In the genomic region with DNA sequence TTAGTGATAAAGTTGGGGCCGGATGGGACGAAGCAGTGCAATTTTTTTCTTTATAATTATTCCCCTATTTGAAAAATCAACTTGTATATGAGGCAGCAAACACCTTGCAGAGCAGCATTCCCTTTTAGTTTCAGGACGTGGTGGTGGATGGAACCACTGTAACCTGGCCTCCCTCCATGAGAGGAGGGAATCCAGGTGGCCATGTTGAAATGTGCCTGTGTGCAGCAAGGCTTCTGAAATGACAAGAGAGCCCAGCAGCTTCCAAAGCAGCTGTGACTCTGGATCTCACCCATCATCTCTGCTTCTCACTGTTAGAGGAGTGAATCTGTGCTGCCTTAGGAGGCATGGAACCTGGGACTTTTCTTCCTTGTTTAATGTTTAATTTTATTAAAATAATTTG, we compare ENCODE assay signal across 18 cellular contexts. TPM values are rescaled to one million over a fixed set of nuclear protein-coding genes. Genes with fewer than 3 reads are reported as not detected.
A peak's percentile ranks its signal among the peaks of the same experiment; 100 is the strongest.
DNase-seq lines count a peak whose midpoint lies in the region; ATAC-seq and TF ChIP-seq lines count a peak whose summit lies in the region.
"Had no signal": no experiment of that assay in that cellular context is flagged by ENCODE, and none has a peak within 500 bp of the region (broad histone marks: within the 10 kb centered on the region; RNA-seq: fewer than 3 reads in every experiment).

No MANE protein-coding gene starts in this region.

- H3K27me3 Mint-ChIP-seq in Caco-2 (ENCODE audit: insufficient read depth, unreplicated experiment) = no peaks in the 10 kb centered on the region
- H3K27me3 Mint-ChIP-seq: activated naive CD4-positive, alpha-beta T cell treated with anti-CD3 and anti-CD28 coated beads, Interleukin-2, amount 50 U/mL, for 24 hours; stimulated activated naive CD8-positive, alpha-beta T cell treated with anti-CD3 and anti-CD28 coated beads, Interleukin-15, amount 100 ng/mL, for 72 hours had no signal

- ATAC-seq in Right ventricle myocardium superior (ENCODE audit: poor library complexity) (peak; percentile 67), GM18909 (IDR thresholded peaks at IDR 0.05; ENCODE audit: poor library complexity, unreplicated experiment) (no peak), GM19023 (IDR thresholded peaks at IDR 0.05; ENCODE audit: unreplicated experiment) (no peak)
- ATAC-seq: esophagus mucosa had no signal

- H3K27ac Mint-ChIP-seq in Caco-2 (ENCODE audit: unreplicated experiment) = peak overlapping the region; percentile 33
- H3K27ac Mint-ChIP-seq: activated naive CD4-positive, alpha-beta T cell treated with anti-CD3 and anti-CD28 coated beads, Interleukin-2, amount 50 U/mL, for 24 hours had no signal

- H3K4me1 ChIP-seq in Caco-2 (no peaks in the 10 kb centered on the region), smooth muscle cell (ENCODE audit: low read depth) (no peaks in the 10 kb centered on the region)

- no peak overlapping the region for H3K4me3 Mint-ChIP-seq in Caco-2 (ENCODE audit: unreplicated experiment)
- H3K4me3 Mint-ChIP-seq: activated naive CD4-positive, alpha-beta T cell treated with anti-CD3 and anti-CD28 coated beads, Interleukin-2, amount 50 U/mL, for 24 hours; stimulated activated naive CD8-positive, alpha-beta T cell treated with anti-CD3 and anti-CD28 coated beads, Interleukin-15, amount 100 ng/mL, for 72 hours had no signal

- WGBS in smooth muscle cell (ENCODE audit: low lambda C conversion rate) = 85% methylated on average over 3 of the region's 3 CpGs

- POLR2A ChIA-PET in Caco-2 (lab: Charles Lee) = no interaction called here

- H3K36me3 Mint-ChIP-seq in Caco-2 (ENCODE audit: insufficient read depth, unreplicated experiment) = no peaks in the 10 kb centered on the region
- H3K36me3 Mint-ChIP-seq: activated naive CD4-positive, alpha-beta T cell treated with anti-CD3 and anti-CD28 coated beads, Interleukin-2, amount 50 U/mL, for 24 hours had no signal

- CTCF ChIA-PET in Caco-2 (lab: Charles Lee) = no interaction called here

- H3K9me3 ChIP-seq in Caco-2 (no peaks in the 10 kb centered on the region), smooth muscle cell (replicated peaks; ENCODE audit: low read depth) (no peaks in the 10 kb centered on the region)

- no peaks in the 10 kb centered on the region for H3K9me3 Mint-ChIP-seq in Caco-2 (ENCODE audit: unreplicated experiment)
- H3K9me3 Mint-ChIP-seq: activated naive CD4-positive, alpha-beta T cell treated with anti-CD3 and anti-CD28 coated beads, Interleukin-2, amount 50 U/mL, for 24 hours; stimulated activated naive CD8-positive, alpha-beta T cell treated with anti-CD3 and anti-CD28 coated beads, Interleukin-15, amount 100 ng/mL, for 72 hours had no signal

- H3K4me2 ChIP-seq in smooth muscle cell = no peak overlapping the region

- no peak overlapping the region for H3K27ac ChIP-seq in smooth muscle cell (ENCODE audit: low read depth)
- no peak overlapping the region for H3K27ac ChIP-seq in brain microvascular endothelial cell
- H3K27ac ChIP-seq: HL-60 had no signal

- no peaks in the 10 kb centered on the region for H3K79me2 ChIP-seq in smooth muscle cell (ENCODE audit: low read depth)

- no peak overlapping the region for H2AFZ ChIP-seq in smooth muscle cell (ENCODE audit: low read depth)

- no peak for DNase-seq in Caco-2
- peak; percentile 74 for DNase-seq in NCI-H2029 treated with DMSO at 0.1 percent for 48 hours (lab: John Stamatoyannopoulos, UW)
- no peak for DNase-seq in Right ventricle myocardium superior
- peak; percentile 73 for DNase-seq in pons (ENCODE audit: low spot score)
- no peak for DNase-seq in smooth muscle cell (lab: John Stamatoyannopoulos, UW; ENCODE audit: unreplicated experiment)
- no peak for DNase-seq in brain microvascular endothelial cell
- DNase-seq: activated T-cell treated with anti-CD3 and anti-CD28 coated beads, Interleukin-2, amount 50 U/mL, for 1 hour; dermis blood vessel endothelial cell; H7; KBM-7; NCI-H345; NK-92 treated with Interleukin-12 subunit alpha and Interleukin-12 subunit beta, amount 100 ng/mL, for 24 hours; stimulated activated naive CD8-positive, alpha-beta T cell treated with anti-CD3 and anti-CD28 coated beads, Interleukin-15, amount 100 ng/mL, for 72 hours had no signal

- no peaks in the 10 kb centered on the region for H3K4me1 Mint-ChIP-seq in Caco-2 (ENCODE audit: low read depth, unreplicated experiment)
- H3K4me1 Mint-ChIP-seq: activated naive CD4-positive, alpha-beta T cell treated with anti-CD3 and anti-CD28 coated beads, Interleukin-2, amount 50 U/mL, for 24 hours had no signal

- H3K27me3 ChIP-seq in Caco-2 (replicated peaks; ENCODE audit: control insufficient read depth, insufficient read depth, low read length) (no peaks in the 10 kb centered on the region), smooth muscle cell (ENCODE audit: low read depth) (no peaks in the 10 kb centered on the region), brain microvascular endothelial cell (replicated peaks) (no peaks in the 10 kb centered on the region)

- no TSS peak for BruUV-seq in Caco-2 (replicated peaks; lab: Mats Ljungman, UMichigan)

- no peaks in the 10 kb centered on the region for H4K20me1 ChIP-seq in smooth muscle cell (ENCODE audit: low read depth)

- H3K9ac ChIP-seq in smooth muscle cell (ENCODE audit: low read depth) = no peak overlapping the region

- H3K4me3 ChIP-seq in Caco-2 (ENCODE audit: low read depth, low read length) (no peak overlapping the region), smooth muscle cell (no peak overlapping the region), brain microvascular endothelial cell (ENCODE audit: low read depth, low read length) (no peak overlapping the region)

- intact Hi-C loops in Caco-2 (cut with micrococcal nuclease; ENCODE audit: unreplicated experiment) = no loop called here
- intact Hi-C loops in Right ventricle myocardium superior (cut with DNase I) = loop anchor here (5.0 to 10.0 kb wide), 2 partner anchors 42 to 50 kb away; a partner anchor contains a TSS

- TF ChIP-seq CTCF in Caco-2 (IDR thresholded peaks at IDR 0.05; ENCODE audit: insufficient read depth in 1 of 2, low read depth in 1 of 2, low read length in 1 of 2, severe bottlenecking in 1 of 2, unreplicated experiment in 1 of 2) (no peak), smooth muscle cell (IDR thresholded peaks at IDR 0.05; ENCODE audit: borderline replicate concordance, insufficient read depth, poor library complexity, severe bottlenecking) (no peak), brain microvascular endothelial cell (IDR thresholded peaks at IDR 0.05; ENCODE audit: low read depth, low read length, missing control alignments) (no peak)

- no peaks in the 10 kb centered on the region for H3F3A ChIP-seq in smooth muscle cell (ENCODE audit: low read depth)

- in situ Hi-C loops in brain microvascular endothelial cell (cut with HindIII; ENCODE audit: low pct_ligation_motif_present, low sequenced_read_pairs) = no loop called here

- H3K36me3 ChIP-seq in Caco-2 (ENCODE audit: control insufficient read depth, insufficient read depth, low read length) (no peaks in the 10 kb centered on the region), smooth muscle cell (ENCODE audit: low read depth) (no peaks in the 10 kb centered on the region), brain microvascular endothelial cell (replicated peaks) (no peaks in the 10 kb centered on the region)

RNA-seq across cellular contexts. Expression of a gene that starts 42.3 kb away (rescaled TPM):
- total RNA-seq in Caco-2 (2022) = 1.4 and 2.3 TPM in 2 replicates
- total RNA-seq in Right ventricle myocardium superior = 89.5 TPM
- total RNA-seq in smooth muscle cell = 5.4 and 6.2 TPM in 2 replicates
- polyA plus RNA-seq in smooth muscle cell = 5.0 and 7.6 TPM in 2 replicates

Comparison
In these comparisons a context has a peak if more than half of its experiments do, and no peak if none do; other contexts are left out.
1. DNase-seq: peak in NCI-H2029 treated with DMSO at 0.1 percent for 48 hours (single experiment) and pons (single experiment); none in Caco-2 (0 of 2), Right ventricle myocardium superior (single experiment), smooth muscle cell (single experiment) and brain microvascular endothelial cell (single experiment).
2. RNA of a gene that starts 42.3 kb away (total RNA-seq): 89.5 TPM in Right ventricle myocardium superior (single experiment); 5.4 to 6.2 TPM in smooth muscle cell and 1.4 to 2.3 TPM in Caco-2; every median in the first group is over 10 times any median in the second.